23 cellular contexts compared by ENCODE assay signal in genomic region chr13:21852043-21852442, GRCh38.
"Had no signal": no experiment of that assay in that cellular context is flagged by ENCODE, and none has a peak within 500 bp of the region (broad histone marks: within the 10 kb centered on the region; RNA-seq: fewer than 3 reads in every experiment).

No MANE protein-coding gene starts in this region.

- H3K4me3 ChIP-seq: body of pancreas, cardiac muscle cell, coronary artery, dorsolateral prefrontal cortex, heart left ventricle, tibial nerve had no signal

- H3K4me1 ChIP-seq: body of pancreas, foreskin keratinocyte, tibial nerve had no signal

- ATAC-seq: body of pancreas; foreskin keratinocyte; heart left ventricle; natural killer cell treated with Interleukin-12 subunit alpha and Interleukin-12 subunit beta and Interleukin-15 and Interleukin-18, amount 100 ng/mL, for 72 hours; right cardiac atrium had no signal

- H3K27me3 ChIP-seq: body of pancreas, cardiac muscle cell, foreskin keratinocyte, heart left ventricle, tibial nerve had no signal

- DNase-seq: activated CD4-positive, alpha-beta T cell treated with anti-CD3 and anti-CD28 coated beads for 4 hours; activated CD4-positive, alpha-beta T cell treated with anti-CD3 and anti-CD28 coated beads, Interleukin-2, amount 50 U/mL, for 48 hours; activated CD4-positive, CD25-positive, alpha-beta regulatory T cell; activated CD8-positive, alpha-beta memory T cell treated with anti-CD3 and anti-CD28 coated beads for 24 hours; activated effector memory CD4-positive, alpha-beta T cell treated with Interleukin-2 at 50 U/mL for 16 hours; activated naive CD4-positive, alpha-beta T cell treated with Interleukin-2 at 50 U/mL for 16 hours; aorta; body of pancreas; dorsolateral prefrontal cortex; effector memory CD4-positive, alpha-beta T cell; erythroblast; heart left ventricle; hypothalamus; immature natural killer cell; posterior cingulate gyrus; right cardiac atrium; stimulated activated CD4-positive, alpha-beta T cell treated with anti-CD3 and anti-CD28 coated beads, Interleukin-15, amount 100 ng/mL, for 24 hours; stimulated activated naive CD4-positive, alpha-beta T cell treated with Interleukin-2 at 50 U/mL for 16 hours had no signal

- H3K27ac ChIP-seq: body of pancreas, cardiac muscle cell, coronary artery, dorsolateral prefrontal cortex, foreskin keratinocyte, heart left ventricle, tibial nerve had no signal

- H3K36me3 ChIP-seq: cardiac muscle cell, heart left ventricle, tibial nerve had no signal

- H3K9me3 ChIP-seq: body of pancreas, heart left ventricle, tibial nerve had no signal
